Comparison of ENCODE assay signal across 8 cellular contexts in the genomic region with DNA sequence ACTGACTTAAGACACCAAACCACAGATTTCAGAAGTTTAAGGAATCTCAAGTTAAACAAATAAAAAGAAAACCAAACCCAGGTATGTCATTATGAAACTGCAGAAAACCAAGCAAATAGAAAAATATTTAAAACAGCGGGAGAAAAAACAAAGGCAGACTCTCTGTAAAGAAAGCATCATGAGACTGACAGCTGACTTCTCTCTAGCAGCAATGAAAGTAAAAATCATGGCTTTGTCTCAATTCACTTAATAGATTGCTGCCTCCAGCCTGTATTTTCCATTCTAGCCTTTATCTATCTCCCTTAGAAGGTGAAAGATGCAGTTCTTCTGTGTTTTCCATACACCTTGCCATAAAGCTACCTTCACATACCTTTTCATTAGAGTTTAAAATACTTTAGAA.
"Had no signal": no experiment of that assay in that cellular context is flagged by ENCODE, and none has a peak within 500 bp of the region (broad histone marks: within the 10 kb centered on the region; RNA-seq: fewer than 3 reads in every experiment).

No MANE protein-coding gene starts in this region.

- ATAC-seq: GM12878 had no signal

- H3K4me3 ChIP-seq: GM12878 had no signal

- FAIRE-seq: G401.6, GM12878, GM12891, GM12892, GM18507, GM19239 had no signal

- DNase-seq: GDM1, GF-D8 had no signal
